11 cellular contexts compared by ENCODE assay signal in genomic region chr3:172159962-172160538, GRCh38.
DNase-seq lines count a peak whose midpoint lies in the region; ATAC-seq, FAIRE-seq and TF ChIP-seq lines count a peak whose summit lies in the region.
"Had no signal": no experiment of that assay in that cellular context is flagged by ENCODE, and none has a peak within 500 bp of the region (broad histone marks: within the 10 kb centered on the region; RNA-seq: fewer than 3 reads in every experiment).

No MANE protein-coding gene starts in this region.

- WGBS in liver: 56% methylated on average over 4 of the region's 4 CpGs
- whole genome bisulfite sequencing in tibial nerve, 2 donors: 56 to 58% methylated on average over 4 of the region's 4 CpGs

- CTCF ChIA-PET in activated CD4-positive, alpha-beta T cell treated with anti-CD3 and anti-CD28 coated beads, Interleukin-2, amount 10 ng/mL, durations not matched to agents 7 days and 5 days (lab: Charles Lee): interaction anchor here (0.8 to 0.9 kb wide), 2 partner anchors 10 to 20 kb away, joined by 3 read pairs; no protein-coding TSS in a partner anchor

- TF ChIP-seq CTCF in breast epithelium (IDR thresholded peaks at IDR 0.05) (no peak), liver (IDR thresholded peaks at IDR 0.05; ENCODE audit: low read depth, low read length, missing input control) (no peak), tibial nerve (IDR thresholded peaks at IDR 0.05) (no peak), omental fat pad (IDR thresholded peaks at IDR 0.05) (no peak)

- H3K4me3 ChIP-seq in breast epithelium: no peak overlapping the region
- no peak overlapping the region for H3K4me3 ChIP-seq in liver (ENCODE audit: low read depth in 1 of 3, low read length in 3 of 3)
- no peak overlapping the region for H3K4me3 ChIP-seq in tibial nerve

- H3K4me1 ChIP-seq in breast epithelium: peaks cover 8 to 16% of the 10 kb centered on the region in 2 donors
- H3K4me1 ChIP-seq in liver (ENCODE audit: control insufficient read depth in 4 of 4, insufficient read depth in 4 of 4, low read length in 3 of 4): peaks cover 4 to 30% (median 18%) of the 10 kb centered on the region in 4 donors
- H3K4me1 ChIP-seq in tibial nerve: peaks cover 0 to 54% (median 15%) of the 10 kb centered on the region in 4 donors

- H3K9me3 Mint-ChIP-seq in activated CD4-positive, alpha-beta T cell treated with anti-CD3 and anti-CD28 coated beads, Interleukin-2, amount 10 ng/mL, durations not matched to agents 7 days and 5 days: no peaks in the 10 kb centered on the region

- H3K27ac Mint-ChIP-seq in activated CD4-positive, alpha-beta T cell treated with anti-CD3 and anti-CD28 coated beads, Interleukin-2, amount 10 ng/mL, durations not matched to agents 7 days and 5 days: no peak overlapping the region

- no peaks in the 10 kb centered on the region for H3K36me3 ChIP-seq in breast epithelium
- no peaks in the 10 kb centered on the region for H3K36me3 ChIP-seq in liver (ENCODE audit: control insufficient read depth in 4 of 4, insufficient read depth in 3 of 4, low read depth in 1 of 4, low read length in 3 of 4)
- H3K36me3 ChIP-seq in tibial nerve: no peaks in the 10 kb centered on the region

- peaks cover 2% of the 10 kb centered on the region for H3K4me1 Mint-ChIP-seq in activated CD4-positive, alpha-beta T cell treated with anti-CD3 and anti-CD28 coated beads, Interleukin-2, amount 10 ng/mL, durations not matched to agents 7 days and 5 days

- H3K27me3 ChIP-seq in breast epithelium: no peaks in the 10 kb centered on the region
- H3K27me3 ChIP-seq in liver (ENCODE audit: control insufficient read depth in 4 of 4, insufficient read depth in 4 of 4, low read length in 3 of 4): no peaks in the 10 kb centered on the region
- H3K27me3 ChIP-seq in tibial nerve: no peaks in the 10 kb centered on the region

- DNase-seq in MV-4-11 (lab: John Stamatoyannopoulos, UW) (peak; percentile 86), breast epithelium (ENCODE audit: low spot score in 2 of 2) (peak in 1 of 2 donors; percentile 54), tibial nerve (ENCODE audit: low spot score in 2 of 2) (peak; percentile 33 to 42), omental fat pad (ENCODE audit: low spot score) (no peak), frontal cortex (ENCODE audit: low spot score in 2 of 2) (no peak)
- DNase-seq in activated CD4-positive, alpha-beta T cell treated with anti-CD3 and anti-CD28 coated beads, Interleukin-2, amount 10 ng/mL, durations not matched to agents 7 days and 5 days: no peak
- DNase-seq: activated gamma-delta T cell treated with Interleukin-2 at 50 U/mL for 16 hours, foreskin melanocyte had no signal

- FAIRE-seq in frontal cortex (lab: Jason Lieb, UNC): no peak

- intact Hi-C loops in breast epithelium (cut with DNase I; ENCODE audit: low total_unique reads): loop anchor here (10.0 kb wide), 1 partner anchor 115 kb away; no protein-coding TSS in a partner anchor

- H3K36me3 Mint-ChIP-seq in activated CD4-positive, alpha-beta T cell treated with anti-CD3 and anti-CD28 coated beads, Interleukin-2, amount 10 ng/mL, durations not matched to agents 7 days and 5 days (ENCODE audit: low read depth): no peaks in the 10 kb centered on the region

- TF ChIP-seq RAD21 in liver (IDR thresholded peaks at IDR 0.05): peak; percentile 38 to 63

- H3K27ac ChIP-seq in breast epithelium: peak overlapping the region; percentile 60 to 91
- H3K27ac ChIP-seq in liver (ENCODE audit: low read depth in 1 of 2, low read length in 2 of 2): peak overlapping the region; percentile 52 to 72
- peak overlapping the region in 2 of 4 donors; percentile 5 to 32 for H3K27ac ChIP-seq in tibial nerve
- H3K27ac ChIP-seq: KMS-11 had no signal

- H3K4me3 Mint-ChIP-seq in activated CD4-positive, alpha-beta T cell treated with anti-CD3 and anti-CD28 coated beads, Interleukin-2, amount 10 ng/mL, durations not matched to agents 7 days and 5 days: no peak overlapping the region

- H3K9ac ChIP-seq in liver (ENCODE audit: low read depth in 1 of 2, low read length in 2 of 2): peak overlapping the region in 1 of 2 donors; percentile 39
- H3K9ac ChIP-seq: KMS-11 had no signal

- H3K27me3 Mint-ChIP-seq in activated CD4-positive, alpha-beta T cell treated with anti-CD3 and anti-CD28 coated beads, Interleukin-2, amount 10 ng/mL, durations not matched to agents 7 days and 5 days: no peaks in the 10 kb centered on the region

- peak in 1 of 2 donors; percentile 56 for TF ChIP-seq EP300 in tibial nerve (IDR thresholded peaks at IDR 0.05)

- POLR2A ChIA-PET in activated CD4-positive, alpha-beta T cell treated with anti-CD3 and anti-CD28 coated beads, Interleukin-2, amount 10 ng/mL, durations not matched to agents 7 days and 5 days (lab: Charles Lee): no interaction called here

- ATAC-seq in GM18868 (IDR thresholded peaks at IDR 0.05; ENCODE audit: unreplicated experiment) (no peak), omental fat pad (ENCODE audit: low FRiP score) (no peak)

- H3K9me3 ChIP-seq in breast epithelium (no peaks in the 10 kb centered on the region), liver (ENCODE audit: control insufficient read depth in 4 of 4, low read length in 3 of 4) (no peaks in the 10 kb centered on the region), tibial nerve (no peaks in the 10 kb centered on the region)

- TF ChIP-seq POLR2A in breast epithelium (IDR thresholded peaks at IDR 0.05) (no peak), tibial nerve (IDR thresholded peaks at IDR 0.05) (no peak)

TF ChIP-seq in liver, 16 proteins besides CTCF, POLR2A, EP300 and RAD21:
- peak; percentile 39 to 55 for TF ChIP-seq HNF4A (conservative IDR thresholded peaks at IDR 0.05)
- peak; percentile 15 for TF ChIP-seq MAX (IDR thresholded peaks at IDR 0.05)
- peak; percentile 42 for TF ChIP-seq FOXA1 (IDR thresholded peaks at IDR 0.05)
- no peak for TF ChIP-seq NR2F2 (IDR thresholded peaks at IDR 0.05)
- no peak for TF ChIP-seq YY1 (IDR thresholded peaks at IDR 0.05)
- peak; percentile 42 for TF ChIP-seq FOXA2 (IDR thresholded peaks at IDR 0.05)
- peak; percentile 39 for TF ChIP-seq SP1 (IDR thresholded peaks at IDR 0.05)
- peak; percentile 51 to 55 for TF ChIP-seq RXRA (IDR thresholded peaks at IDR 0.05)
- no peak for TF ChIP-seq REST (IDR thresholded peaks at IDR 0.05)

Comparison
In these comparisons a context has a peak if more than half of its experiments do, and no peak if none do; other contexts are left out.
1. DNase-seq: peak in MV-4-11 (single experiment) and tibial nerve (2 of 2); none in omental fat pad (single experiment), activated CD4-positive, alpha-beta T cell treated with anti-CD3 and anti-CD28 coated beads, Interleukin-2, amount 10 ng/mL, durations not matched to agents 7 days and 5 days (single experiment) and frontal cortex (0 of 2).